Comparison of ENCODE assay signal across 9 cellular contexts in the genomic region with DNA sequence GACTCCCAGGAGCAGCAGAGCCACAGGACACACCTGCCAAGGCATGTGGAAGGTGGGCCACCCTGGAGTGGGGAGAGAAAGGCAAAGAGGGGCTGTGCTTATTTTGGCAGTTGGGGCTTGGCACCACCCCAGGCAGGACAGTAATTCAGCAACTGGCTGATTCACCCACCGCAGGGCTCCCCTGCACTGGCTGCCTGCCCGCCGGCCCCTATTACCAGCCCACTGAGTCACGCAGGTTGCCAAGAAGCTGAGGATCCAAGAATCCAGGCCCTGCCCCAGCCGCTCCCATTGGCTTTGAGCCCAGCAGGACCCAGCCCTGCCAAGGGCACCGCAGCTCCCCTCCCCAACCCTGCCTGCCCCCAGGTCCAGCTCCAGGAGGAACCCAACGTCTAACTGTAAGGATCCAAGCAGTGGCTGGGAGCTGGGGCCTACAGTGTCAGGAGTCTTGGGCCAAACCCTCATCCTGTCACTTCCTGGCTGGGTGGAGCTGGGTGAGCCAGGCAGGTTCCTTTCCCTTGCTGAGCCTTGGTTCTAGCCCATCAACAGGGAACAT. TPM values are rescaled to one million over a fixed set of nuclear protein-coding genes. Genes with fewer than 3 reads are reported as not detected.
DNase-seq lines count a peak whose midpoint lies in the region; ATAC-seq, FAIRE-seq and TF ChIP-seq lines count a peak whose summit lies in the region.
"Had no signal": no experiment of that assay in that cellular context is flagged by ENCODE, and none has a peak within 500 bp of the region (broad histone marks: within the 10 kb centered on the region; RNA-seq: fewer than 3 reads in every experiment).

No MANE protein-coding gene starts in this region.

- TF ChIP-seq POLR2A in A549 (IDR thresholded peaks at IDR 0.05; ENCODE audit: low read length), result no peak

- H3K27ac ChIP-seq in A549 (peak overlapping the region; percentile 64 to 85), esophagus (ENCODE audit: low read depth in 2 of 2, low read length in 1 of 2) (peak overlapping the region; percentile 99 to 100), aorta (ENCODE audit: low read depth in 1 of 2, low read length in 2 of 2) (no peak overlapping the region)

- ATAC-seq in A549 (peak; percentile 51 to 68), aorta (ENCODE audit: low FRiP score) (peak; percentile 24), HG03565 (IDR thresholded peaks at IDR 0.05; ENCODE audit: unreplicated experiment) (no peak)

- no peak for TF ChIP-seq RAD21 in A549 (conservative IDR thresholded peaks at IDR 0.05 in 1 of 2, IDR thresholded peaks at IDR 0.05 in 1 of 2)

- H3K27me3 ChIP-seq in esophagus (ENCODE audit: control insufficient read depth in 1 of 2, insufficient read depth in 2 of 2, low read length in 2 of 2) (no peaks in the 10 kb centered on the region), aorta (ENCODE audit: control insufficient read depth in 1 of 2, insufficient read depth in 2 of 2, low read length in 1 of 2) (no peaks in the 10 kb centered on the region)

- no peaks in the 10 kb centered on the region for H3K9me3 ChIP-seq in A549
- H3K9me3 ChIP-seq in esophagus (ENCODE audit: control insufficient read depth in 2 of 2, insufficient read depth in 1 of 2, low read depth in 1 of 2, low read length in 1 of 2), result no peaks in the 10 kb centered on the region
- H3K9me3 ChIP-seq in aorta (ENCODE audit: control insufficient read depth, low read length), result no peaks in the 10 kb centered on the region

- peak overlapping the region; percentile 79 for H3K4me2 ChIP-seq in A549

- intact Hi-C loops in aorta (cut with DNase I), result no loop called here

- POLR2A ChIA-PET in A549 (lab: Yijun Ruan, JAX), result interaction anchor here (1.3 to 1.4 kb wide), 2 partner anchors 9 to 14 kb away, joined by 5 to 9 read pairs; no protein-coding TSS in a partner anchor

- FAIRE-seq in A549 (lab: Jason Lieb, UNC), result no peak
- FAIRE-seq: G401.6 had no signal

- H3K36me3 ChIP-seq in esophagus (ENCODE audit: control insufficient read depth in 2 of 2, insufficient read depth in 2 of 2, low read length in 1 of 2) (no peaks in the 10 kb centered on the region), aorta (ENCODE audit: control insufficient read depth in 1 of 2, insufficient read depth in 2 of 2, low read length in 1 of 2) (no peaks in the 10 kb centered on the region)

- H3K4me3 Mint-ChIP-seq in nephron, result no peak overlapping the region

- peaks cover 3% of the 10 kb centered on the region for H3K27me3 Mint-ChIP-seq in nephron (ENCODE audit: low read depth)

- CTCF ChIA-PET in A549 (lab: Yijun Ruan, JAX), result interaction anchor here (0.7 to 39.2 kb wide), 8 partner anchors 10 to 351 kb away, joined by 3 to 1284 read pairs (median 4); partner anchors contain the start of gene RALGDS

- H3K4me3 ChIP-seq in A549 (no peak overlapping the region), esophagus (ENCODE audit: low read depth in 1 of 2, low read length in 2 of 2) (no peak overlapping the region), aorta (ENCODE audit: low read length in 2 of 2) (no peak overlapping the region)

- 0% methylated on average over 4 of the region's 7 CpGs for WGBS in A549 (ENCODE audit: missing lambda C conversion rate)
- WGBS in esophagus, 2 donors, result 13 to 20% methylated on average over 7 of the region's 7 CpGs
- 11 to 13% methylated on average over 7 of the region's 7 CpGs for WGBS in aorta, 2 donors

- TF ChIP-seq EP300 in A549 (IDR thresholded peaks at IDR 0.05), result no peak

- H3K4me1 Mint-ChIP-seq in nephron, result peaks cover 27% of the 10 kb centered on the region

- TF ChIP-seq CTCF in A549 (IDR thresholded peaks at IDR 0.05), result no peak
- no peak for TF ChIP-seq CTCF in nephron (IDR thresholded peaks at IDR 0.05; ENCODE audit: unreplicated experiment in 3 of 3)

- peak overlapping the region in 2 of 3 experiments; percentile 17 to 71 for H3K27ac Mint-ChIP-seq in nephron

- H3K36me3 Mint-ChIP-seq in nephron (ENCODE audit: low read depth), result no peaks in the 10 kb centered on the region

- H3K9me3 Mint-ChIP-seq in nephron, result no peaks in the 10 kb centered on the region

- peaks cover 69% of the 10 kb centered on the region for H3K4me1 ChIP-seq in A549
- peaks cover 12 to 52% of the 10 kb centered on the region in 2 donors for H3K4me1 ChIP-seq in esophagus (ENCODE audit: control insufficient read depth in 2 of 2, insufficient read depth in 2 of 2, low read length in 1 of 2)
- no peaks in the 10 kb centered on the region for H3K4me1 ChIP-seq in aorta (ENCODE audit: control insufficient read depth in 1 of 2, insufficient read depth in 2 of 2, low read length in 2 of 2)

- DNase-seq in A549 (ENCODE audit: low read depth in 1 of 2, low spot score in 1 of 2) (peak; percentile 86 to 87), LHCN-M2 (ENCODE audit: low read depth) (peak; percentile 89), activated T-cell treated with anti-CD3 and anti-CD28 coated beads for 48 hours (ENCODE audit: low read depth) (peak; percentile 66), aorta (peak; percentile 80 to 91), NCI-H1417 (lab: John Stamatoyannopoulos, UW) (no peak)

TF ChIP-seq in A549, 52 proteins besides CTCF, POLR2A, EP300 and RAD21:
- no peak for TF ChIP-seq ZNF302 (CRISPR knock-in tag; IDR thresholded peaks at IDR 0.05)
- 0 out of 5 replicates have a peak, but pooled peaks of 1 of the 2 experiments have one; percentile 25 for TF ChIP-seq JUN (IDR thresholded peaks at IDR 0.05)
- TF ChIP-seq CBX2 (IDR thresholded peaks at IDR 0.05; ENCODE audit: borderline replicate concordance, low read depth), result no peak
- TF ChIP-seq, protein P1, sequence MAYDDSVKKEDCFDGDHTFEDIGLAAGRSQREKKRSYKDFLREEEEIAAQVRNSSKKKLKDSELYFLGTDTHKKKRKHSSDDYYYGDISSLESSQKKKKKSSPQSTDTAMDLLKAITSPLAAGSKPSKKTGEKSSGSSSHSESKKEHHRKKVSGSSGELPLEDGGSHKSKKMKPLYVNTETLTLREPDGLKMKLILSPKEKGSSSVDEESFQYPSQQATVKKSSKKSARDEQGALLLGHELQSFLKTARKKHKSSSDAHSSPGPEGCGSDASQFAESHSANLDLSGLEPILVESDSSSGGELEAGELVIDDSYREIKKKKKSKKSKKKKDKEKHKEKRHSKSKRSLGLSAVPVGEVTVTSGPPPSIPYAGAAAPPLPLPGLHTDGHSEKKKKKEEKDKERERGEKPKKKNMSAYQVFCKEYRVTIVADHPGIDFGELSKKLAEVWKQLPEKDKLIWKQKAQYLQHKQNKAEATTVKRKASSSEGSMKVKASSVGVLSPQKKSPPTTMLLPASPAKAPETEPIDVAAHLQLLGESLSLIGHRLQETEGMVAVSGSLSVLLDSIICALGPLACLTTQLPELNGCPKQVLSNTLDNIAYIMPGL (CRISPR knock-in tag; IDR thresholded peaks at IDR 0.05; ENCODE audit: borderline replicate concordance), result no peak
- no peak for TF ChIP-seq GATA3 (IDR thresholded peaks at IDR 0.05; ENCODE audit: borderline replicate concordance)
- TF ChIP-seq JUNB (IDR thresholded peaks at IDR 0.05), result peak; percentile 50; the same call in 1 of the 2 replicates
- TF ChIP-seq MAX (IDR thresholded peaks at IDR 0.05), result peak; percentile 25; the same call in 1 of the 2 replicates
- peak; percentile 38; the same call in 1 of the 2 replicates for TF ChIP-seq FOSL2 (IDR thresholded peaks at IDR 0.05)
- peak; percentile 89 for TF ChIP-seq FOSL2 (CRISPR knock-in tag; IDR thresholded peaks at IDR 0.05)
- TF ChIP-seq FOXS1 (CRISPR knock-in tag; IDR thresholded peaks at IDR 0.05), result peak; percentile 10; the same call in 1 of the 2 replicates
TF ChIP-seq in A549: peak in this region for 5.

RNA-seq across cellular contexts. Expression of gene RALGDS, which starts 14.2 kb away (rescaled TPM):
- polyA plus RNA-seq in A549 (2011; rRNA removed) (12.1 and 14.8 TPM in 2 replicates), A549 (2017; fragmentation: RNase III; extraction: RNeasy Plus Mini Kit Qiagen cat#74134 plus additional on column Dnase treatment) (8.6 to 10.2 TPM (median 8.9 TPM) in 3 replicates), esophagus (10 to 100 TPM; 47.8 to 67.9 TPM), aorta (10 to 100 TPM; 19.4 to 20.0 TPM)
- 20.1 and 25.2 TPM in 2 replicates for polyA plus RNA-seq in A549 (2012; cell fraction: cytosol; rRNA removed)
- polyA plus RNA-seq in A549 (2012; cell fraction: nucleus; rRNA removed), result 64.4 and 72.8 TPM in 2 replicates
- 6.9 and 8.3 TPM in 2 replicates for polyA minus RNA-seq in A549 (2011; rRNA and poly(A)+ RNA removed)
- total RNA-seq in LHCN-M2 (2014; rRNA removed) (15.5 and 17.8 TPM in 2 replicates), aorta (10 to 100 TPM; 32.7 to 61.2 TPM)
- polyA plus RNA-seq in LHCN-M2 (2012), result 5.9 TPM

RNA-seq across cellular contexts. Expression of gene GBGT1, which starts 28.4 kb away (rescaled TPM):
- polyA plus RNA-seq in A549 (2011; rRNA removed) (1.7 and 2.7 TPM in 2 replicates), A549 (2017; fragmentation: RNase III; extraction: RNeasy Plus Mini Kit Qiagen cat#74134 plus additional on column Dnase treatment) (1.5 to 2.6 TPM (median 2.4 TPM) in 3 replicates), esophagus (1 to 10 TPM; 2.1 to 3.7 TPM), aorta (1 to 10 TPM; 2.8 to 5.5 TPM)
- 1.9 and 3.0 TPM in 2 replicates for polyA plus RNA-seq in A549 (2012; cell fraction: cytosol; rRNA removed)
- 5.4 and 6.3 TPM in 2 replicates for polyA plus RNA-seq in A549 (2012; cell fraction: nucleus; rRNA removed)
- 4.3 and 4.9 TPM in 2 replicates for polyA minus RNA-seq in A549 (2011; rRNA and poly(A)+ RNA removed)
- total RNA-seq in LHCN-M2 (2014; rRNA removed) (0.34 and 1.3 TPM in 2 replicates), aorta (10 to 100 TPM; 12.9 to 28.9 TPM)
- polyA plus RNA-seq in LHCN-M2 (2012), result 0.56 TPM

Comparison
In these comparisons a context has a peak if more than half of its experiments do, and no peak if none do; other contexts are left out.
1. DNase-seq: peak in A549 (2 of 2), LHCN-M2 (single experiment), activated T-cell treated with anti-CD3 and anti-CD28 coated beads for 48 hours (single experiment) and aorta (2 of 2); none in NCI-H1417 (0 of 3).
2. H3K27ac ChIP-seq: peak in A549 (2 of 2) and esophagus (2 of 2); none in aorta (0 of 2).